1 cellular context compared by ENCODE assay signal in genomic region chr1:67893126-67893495, GRCh38.
TF ChIP-seq lines count a peak whose summit lies in the region.

No MANE protein-coding gene starts in this region.

TF ChIP-seq in SK-N-SH, 30 proteins besides CTCF, POLR2A, EP300 and RAD21 (continued from another document):
- TF ChIP-seq IRF3 (IDR thresholded peaks at IDR 0.05; ENCODE audit: low read depth, low read length) = no peak
- no peak for TF ChIP-seq ZBTB33 (IDR thresholded peaks at IDR 0.05; ENCODE audit: borderline replicate concordance, low read depth)
- no peak for TF ChIP-seq SIN3A (IDR thresholded peaks at IDR 0.05; ENCODE audit: borderline replicate concordance, low read depth, low read length)
- TF ChIP-seq JUND (IDR thresholded peaks at IDR 0.05) = no peak
TF ChIP-seq in SK-N-SH: peak in this region for 0.
